10 cellular contexts compared by ENCODE assay signal in genomic region chr3:105745046-105745445, GRCh38.
"Had no signal": no experiment of that assay in that cellular context is flagged by ENCODE, and none has a peak within 500 bp of the region (broad histone marks: within the 10 kb centered on the region; RNA-seq: fewer than 3 reads in every experiment).

No MANE protein-coding gene starts in this region.

- DNase-seq: activated CD4-positive, alpha-beta T cell treated with anti-CD3 and anti-CD28 coated beads for 4 hours; activated naive CD4-positive, alpha-beta T cell; activated T-cell treated with anti-CD3 and anti-CD28 coated beads, Interleukin-2, amount 50 U/mL, for 48 hours; kidney glomerular epithelial cell; retina; stimulated activated CD4-positive, alpha-beta T cell treated with anti-CD3 and anti-CD28 coated beads, Interleukin-4, amount 100 ng/mL, for 4 hours; thyroid gland; uterus had no signal

- H3K4me3 ChIP-seq: hepatocyte, thyroid gland, uterus had no signal

- H3K9me3 ChIP-seq: thyroid gland, uterus had no signal

- H3K4me1 ChIP-seq: parathyroid adenoma, uterus had no signal

- H3K27me3 ChIP-seq: hepatocyte, thyroid gland, uterus had no signal

- H3K27ac ChIP-seq: hepatocyte, parathyroid adenoma, thyroid gland, uterus had no signal

- H3K36me3 ChIP-seq: uterus had no signal
